Comparison of ENCODE assay signal across 24 cellular contexts in genomic region chr5:74465724-74466123, GRCh38.
"Had no signal": no experiment of that assay in that cellular context is flagged by ENCODE, and none has a peak within 500 bp of the region (broad histone marks: within the 10 kb centered on the region; RNA-seq: fewer than 3 reads in every experiment).

No MANE protein-coding gene starts in this region.

- FAIRE-seq: colon had no signal

- DNase-seq: activated B cell treated with CpG ODN at 0.5 μM for 24 hours; activated CD4-positive, alpha-beta T cell treated with anti-CD3 and anti-CD28 coated beads for 36 hours; activated CD4-positive, alpha-beta T cell treated with anti-CD3 and anti-CD28 coated beads, Interleukin-2, amount 50 U/mL, for 48 hours; activated CD8-positive, alpha-beta memory T cell treated with anti-CD3 and anti-CD28 coated beads, Interleukin-2, amount 50 U/mL, for 48 hours; activated effector memory CD4-positive, alpha-beta T cell treated with Interleukin-2 at 50 U/mL for 16 hours; activated naive CD4-positive, alpha-beta T cell treated with anti-CD3 and anti-CD28 coated beads, Interleukin-2, amount 50 U/mL, for 16 hours; activated T-cell treated with anti-CD3 and anti-CD28 coated beads, Interleukin-2, amount 50 U/mL, for 72 hours; effector memory CD4-positive, alpha-beta T cell; foreskin melanocyte; glutamatergic neuron; hippocampal formation; kidney glomerular epithelial cell; left lung; naive thymus-derived CD4-positive, alpha-beta T cell; posterior cingulate gyrus; stimulated activated CD4-positive, alpha-beta T cell treated with anti-CD3 and anti-CD28 coated beads, Interleukin-2, amount 100 ng/mL, for 48 hours; stimulated activated CD8-positive, alpha-beta memory T cell treated with anti-CD3 and anti-CD28 coated beads, Interleukin-4, amount 100 ng/mL, for 48 hours; stimulated activated naive B cell treated with anti-CD40 and anti-IgM and Interleukin-4, amounts not matched to agents 10 μg/mL and 1 μg/mL and 100 μg/mL, for 72 hours; T-helper 9 cell; transverse colon had no signal

- H3K9me3 ChIP-seq: ascending aorta, left lung, transverse colon, vagina had no signal

- H3K4me1 ChIP-seq: ascending aorta, left lung, transverse colon, vagina had no signal

- ATAC-seq: activated CD4-positive, alpha-beta T cell treated with anti-CD3 and anti-CD28 coated beads for 36 hours; activated T-cell treated with anti-CD3 and anti-CD28 coated beads, Interleukin-2, amount 50 U/mL, for 72 hours; left lung; naive thymus-derived CD4-positive, alpha-beta T cell; sciatic nerve; stimulated activated naive B cell treated with anti-CD40 and anti-IgM and Interleukin-4, amounts not matched to agents 10 μg/mL and 1 μg/mL and 100 μg/mL, for 72 hours had no signal

- H3K27ac ChIP-seq: ascending aorta, left lung, transverse colon, vagina had no signal

- H3K27me3 ChIP-seq: ascending aorta, left lung, transverse colon, vagina had no signal

- H3K36me3 ChIP-seq: ascending aorta, left lung, transverse colon, vagina had no signal

- H3K4me3 ChIP-seq: ascending aorta, left lung, transverse colon, vagina had no signal
